10 cellular contexts compared by ENCODE assay signal in genomic region chr1:63316540-63316939, GRCh38. TPM values are rescaled to one million over a fixed set of nuclear protein-coding genes. Genes with fewer than 3 reads are reported as not detected.
DNase-seq lines count a peak whose midpoint lies in the region; ATAC-seq and TF ChIP-seq lines count a peak whose summit lies in the region.
"Had no signal": no experiment of that assay in that cellular context is flagged by ENCODE, and none has a peak within 500 bp of the region (broad histone marks: within the 10 kb centered on the region; RNA-seq: fewer than 3 reads in every experiment).

No MANE protein-coding gene starts in this region.

- intact Hi-C loops in psoas muscle (cut with DNase I): loop anchor here in 1 of 2 donors (5.0 kb wide), 1 partner anchor 126 kb away; no protein-coding TSS in a partner anchor

- 27 to 33% (median 30%) methylated on average over 17 to 26 of the region's 26 CpGs for whole genome bisulfite sequencing in psoas muscle, 3 donors

- H4K20me1 ChIP-seq in KMS-11 (ENCODE audit: insufficient read depth): no peaks in the 10 kb centered on the region

- peak overlapping the region; percentile 93 for H2AFZ ChIP-seq in KMS-11 (ENCODE audit: low read depth)

- H3K4me3 ChIP-seq in KMS-11 (IDR thresholded peaks at IDR 0.05; ENCODE audit: insufficient read depth, low read depth, low read length): no peak overlapping the region
- H3K4me3 ChIP-seq in psoas muscle: peak overlapping the region; percentile 71

- no peaks in the 10 kb centered on the region for H3K9me3 ChIP-seq in psoas muscle
- H3K9me3 ChIP-seq: HAP-1 had no signal

- H3K4me1 ChIP-seq in KMS-11 (ENCODE audit: low read depth, poor library complexity, severe bottlenecking): peaks cover 9% of the 10 kb centered on the region
- H3K4me1 ChIP-seq in psoas muscle: peaks cover 8% of the 10 kb centered on the region

- H3K4me2 ChIP-seq in KMS-11: no peak overlapping the region

- H3K27ac ChIP-seq in KMS-11 (no peak overlapping the region), psoas muscle (no peak overlapping the region)

- peaks cover 5% of the 10 kb centered on the region for H3K9me3 Mint-ChIP-seq in chondrocyte (ENCODE audit: low read depth)

- H3K36me3 Mint-ChIP-seq in chondrocyte (ENCODE audit: low read depth): peaks cover 10% of the 10 kb centered on the region

- H3K79me2 ChIP-seq in KMS-11 (ENCODE audit: insufficient read depth, low read depth): no peaks in the 10 kb centered on the region

- DNase-seq in chondrocyte (ENCODE audit: low spot score) (no peak), psoas muscle (no peak), retina (no peak), HUDEP-2 (lab: John Stamatoyannopoulos, UW; ENCODE audit: unreplicated experiment in 76 of 76) (no peak)
- DNase-seq: effector CD8-positive, alpha-beta T cell had no signal

- H3K27me3 ChIP-seq in KMS-11 (ENCODE audit: insufficient read depth, low read depth): no peaks in the 10 kb centered on the region
- peaks cover 0 to 76% (median 35%) of the 10 kb centered on the region in 3 donors for H3K27me3 ChIP-seq in psoas muscle (ENCODE audit: insufficient read depth in 3 of 3, low read length in 2 of 3)

- peaks cover 14% of the 10 kb centered on the region for H3K4me1 Mint-ChIP-seq in chondrocyte (ENCODE audit: low read depth)

- peak overlapping the region; percentile 10 for H3K4me3 Mint-ChIP-seq in chondrocyte (ENCODE audit: unreplicated experiment)

- peak; percentile 3 for ATAC-seq in GM19395 (IDR thresholded peaks at IDR 0.05; ENCODE audit: unreplicated experiment)
- ATAC-seq in psoas muscle: peak in 3 of 4 donors; percentile 13 to 34 (median 21)
- ATAC-seq in esophagus mucosa: no peak

- TF ChIP-seq CTCF in KMS-11 (conservative IDR thresholded peaks at IDR 0.05; ENCODE audit: low read depth, low read length) (no peak), chondrocyte (IDR thresholded peaks at IDR 0.05) (no peak), psoas muscle (IDR thresholded peaks at IDR 0.05) (no peak)

- peaks cover 72% of the 10 kb centered on the region for H3K27me3 Mint-ChIP-seq in chondrocyte (ENCODE audit: low read depth)

- H3K36me3 ChIP-seq in KMS-11 (ENCODE audit: insufficient read depth) (no peaks in the 10 kb centered on the region), psoas muscle (ENCODE audit: insufficient read depth in 1 of 2, low read depth in 1 of 2) (no peaks in the 10 kb centered on the region)
- H3K36me3 ChIP-seq: HAP-1 had no signal

- H3K27ac Mint-ChIP-seq in chondrocyte (ENCODE audit: unreplicated experiment): no peak overlapping the region

- no peak overlapping the region for H3K9ac ChIP-seq in KMS-11

RNA-seq across cellular contexts. Expression of gene FOXD3, which starts 5.8 kb away (rescaled TPM):
- total RNA-seq in chondrocyte (not detected in 3 replicates), psoas muscle (1 to 10 TPM in 1 of 4 donors, under 1 TPM in 3; 0.56 to 1.2 (median 0.77) TPM), esophagus mucosa (not detected)
- polyA plus RNA-seq in psoas muscle: under 1 TPM; 0.13 to 0.48 (median 0.24) TPM
- total RNA-seq: T-helper 2 cell treated with Interferon-gamma antibody and Interleukin-4, amounts not matched to agents 100 ng/mL and 5 ng/mL, for 36 hours had no signal

RNA-seq across cellular contexts. Expression of gene ALG6, which starts 50.9 kb away (rescaled TPM):
- total RNA-seq in chondrocyte (7.5 to 11.6 TPM (median 8.5 TPM) in 3 replicates), psoas muscle (1 to 10 TPM; 3.3 to 4.9 (median 4.2) TPM), esophagus mucosa (12.3 TPM)
- polyA plus RNA-seq in psoas muscle: 1 to 10 TPM; 3.5 to 6.9 (median 6.9) TPM
